Comparison of ENCODE assay signal across 10 cellular contexts in genomic region chr1:15341634-15342375, GRCh38.
DNase-seq lines count a peak whose midpoint lies in the region; ATAC-seq and TF ChIP-seq lines count a peak whose summit lies in the region.
"Had no signal": no experiment of that assay in that cellular context is flagged by ENCODE, and none has a peak within 500 bp of the region (broad histone marks: within the 10 kb centered on the region; RNA-seq: fewer than 3 reads in every experiment).

No MANE protein-coding gene starts in this region.

- ATAC-seq in stimulated activated naive CD8-positive, alpha-beta T cell treated with anti-CD3 and anti-CD28 coated beads, Interleukin-15, amount 100 ng/mL, for 72 hours: no peak

- H3K4me1 ChIP-seq in adrenal gland (replicated peaks in 1 of 2) (peaks cover 30 to 31% of the 10 kb centered on the region in 2 donors), left ventricle myocardium inferior (peaks cover 42% of the 10 kb centered on the region)

- H3K4me1 Mint-ChIP-seq in immature natural killer cell: peaks cover 90 to 92% of the 10 kb centered on the region in 2 donors
- H3K4me1 Mint-ChIP-seq in stimulated activated naive CD8-positive, alpha-beta T cell treated with anti-CD3 and anti-CD28 coated beads, Interleukin-15, amount 100 ng/mL, for 72 hours: peaks cover 32% of the 10 kb centered on the region

- peaks cover 0 to 2% (median 0%) of the 10 kb centered on the region in 6 donors for H3K9me3 Mint-ChIP-seq in immature natural killer cell
- no peaks in the 10 kb centered on the region for H3K9me3 Mint-ChIP-seq in stimulated activated naive CD8-positive, alpha-beta T cell treated with anti-CD3 and anti-CD28 coated beads, Interleukin-15, amount 100 ng/mL, for 72 hours

- peak overlapping the region in 4 of 5 donors; percentile 69 to 86 (median 74) for H3K27ac ChIP-seq in adrenal gland
- no peak overlapping the region for H3K27ac ChIP-seq in left ventricle myocardium inferior (replicated peaks)

- TF ChIP-seq POLR2A in adrenal gland (IDR thresholded peaks at IDR 0.05): peak in 1 of 2 donors; percentile 44

- intact Hi-C loops in adrenal gland (cut with DNase I): no loop called here
- intact Hi-C loops in left ventricle myocardium inferior (cut with micrococcal nuclease): no loop called here

- DNase-seq in AG09309 (ENCODE audit: low read depth) (peak; percentile 59), HT1080 (ENCODE audit: low read depth) (peak; percentile 76), adrenal gland (peak in 2 of 7 donors; percentile 55), immature natural killer cell (peak in 1 of 3 donors; percentile 57), left ventricle myocardium inferior (no peak), DMS114 treated with DMSO at 0.1 percent for 48 hours (lab: John Stamatoyannopoulos, UW; ENCODE audit: unreplicated experiment) (no peak)
- no peak for DNase-seq in activated CD4-positive, CD25-positive, alpha-beta regulatory T cell (lab: John Stamatoyannopoulos, UW)
- DNase-seq in stimulated activated naive CD8-positive, alpha-beta T cell treated with anti-CD3 and anti-CD28 coated beads, Interleukin-15, amount 100 ng/mL, for 72 hours: no peak
- DNase-seq: DMS79 treated with DMSO at 0.1 percent for 48 hours had no signal

- peak overlapping the region; percentile 62 to 96 (median 92) for H3K27ac Mint-ChIP-seq in immature natural killer cell
- no peak overlapping the region for H3K27ac Mint-ChIP-seq in stimulated activated naive CD8-positive, alpha-beta T cell treated with anti-CD3 and anti-CD28 coated beads, Interleukin-15, amount 100 ng/mL, for 72 hours
- H3K27ac Mint-ChIP-seq: mesothelial cell of epicardium had no signal

- TF ChIP-seq CTCF in AG09309 (IDR thresholded peaks at IDR 0.05; ENCODE audit: control insufficient read depth, insufficient read depth, low read depth, low read length, missing control alignments): no peak
- TF ChIP-seq CTCF in adrenal gland (IDR thresholded peaks at IDR 0.05): no peak
- no peak for TF ChIP-seq CTCF in left ventricle myocardium inferior (IDR thresholded peaks at IDR 0.05; ENCODE audit: borderline replicate concordance)

- peak overlapping the region; percentile 6 to 86 (median 53) for H3K4me3 Mint-ChIP-seq in immature natural killer cell
- no peak overlapping the region for H3K4me3 Mint-ChIP-seq in stimulated activated naive CD8-positive, alpha-beta T cell treated with anti-CD3 and anti-CD28 coated beads, Interleukin-15, amount 100 ng/mL, for 72 hours
- H3K4me3 Mint-ChIP-seq: mesothelial cell of epicardium had no signal

- H3K9me3 ChIP-seq in adrenal gland (replicated peaks in 1 of 3) (no peaks in the 10 kb centered on the region), left ventricle myocardium inferior (replicated peaks) (no peaks in the 10 kb centered on the region)

- WGBS in adrenal gland, 4 donors: 47 to 57% (median 51%) methylated on average over 12 of the region's 12 CpGs

- H3K36me3 ChIP-seq in adrenal gland (replicated peaks in 1 of 2) (no peaks in the 10 kb centered on the region), left ventricle myocardium inferior (no peaks in the 10 kb centered on the region)

- peaks cover 4 to 15% (median 5%) of the 10 kb centered on the region in 3 donors for H3K27me3 Mint-ChIP-seq in immature natural killer cell (ENCODE audit: low read depth in 3 of 3)
- peaks cover 53% of the 10 kb centered on the region for H3K27me3 Mint-ChIP-seq in stimulated activated naive CD8-positive, alpha-beta T cell treated with anti-CD3 and anti-CD28 coated beads, Interleukin-15, amount 100 ng/mL, for 72 hours

- H3K36me3 Mint-ChIP-seq in immature natural killer cell: no peaks in the 10 kb centered on the region
- H3K36me3 Mint-ChIP-seq: mesothelial cell of epicardium had no signal

- H3K27me3 ChIP-seq in adrenal gland: no peaks in the 10 kb centered on the region
- no peaks in the 10 kb centered on the region for H3K27me3 ChIP-seq in left ventricle myocardium inferior (ENCODE audit: low read depth)

- H3K4me3 ChIP-seq in AG09309 (ENCODE audit: control insufficient read depth, low read depth, low read length) (no peak overlapping the region), adrenal gland (peak overlapping the region in 2 of 4 donors; percentile 5 to 11), left ventricle myocardium inferior (no peak overlapping the region)

Comparison
In these comparisons a context has a peak if more than half of its experiments do, and no peak if none do; other contexts are left out.
1. DNase-seq: peak in AG09309 (single experiment) and HT1080 (single experiment); none in left ventricle myocardium inferior (single experiment), DMS114 treated with DMSO at 0.1 percent for 48 hours (single experiment), activated CD4-positive, CD25-positive, alpha-beta regulatory T cell (0 of 4) and stimulated activated naive CD8-positive, alpha-beta T cell treated with anti-CD3 and anti-CD28 coated beads, Interleukin-15, amount 100 ng/mL, for 72 hours (0 of 2).
2. H3K27ac Mint-ChIP-seq: peak in immature natural killer cell (6 of 6); none in stimulated activated naive CD8-positive, alpha-beta T cell treated with anti-CD3 and anti-CD28 coated beads, Interleukin-15, amount 100 ng/mL, for 72 hours (0 of 2).
3. H3K4me3 Mint-ChIP-seq: peak in immature natural killer cell (5 of 5); none in stimulated activated naive CD8-positive, alpha-beta T cell treated with anti-CD3 and anti-CD28 coated beads, Interleukin-15, amount 100 ng/mL, for 72 hours (0 of 2).